8 cellular contexts compared by ENCODE assay signal in genomic region chr21:34886554-34887385, GRCh38.
DNase-seq lines count a peak whose midpoint lies in the region; ATAC-seq and TF ChIP-seq lines count a peak whose summit lies in the region.

No MANE protein-coding gene starts in this region.

- no peaks in the 10 kb centered on the region for H3K27me3 ChIP-seq in osteoblast (ENCODE audit: insufficient read depth, low read length)

- H3K27ac ChIP-seq in osteoblast (ENCODE audit: low read depth, low read length): peak overlapping the region; percentile 98

- H3K79me2 ChIP-seq in osteoblast (ENCODE audit: insufficient read depth, low read length): peaks cover 68% of the 10 kb centered on the region

- no peak overlapping the region for H2AFZ ChIP-seq in osteoblast (ENCODE audit: low read length)

- no peaks in the 10 kb centered on the region for H3K9me3 ChIP-seq in osteoblast (ENCODE audit: low read depth, low read length)

- no peak for ATAC-seq in HG03354 (IDR thresholded peaks at IDR 0.05; ENCODE audit: poor library complexity, severe bottlenecking, unreplicated experiment)

- peaks cover 9% of the 10 kb centered on the region for H3K36me3 ChIP-seq in osteoblast (ENCODE audit: insufficient read depth, low read length)

- DNase-seq in A172 (ENCODE audit: low spot score) (peak; percentile 59), HK-2 (ENCODE audit: unreplicated experiment) (peak; percentile 37), fibroblast of villous mesenchyme (ENCODE audit: low read depth) (peak; percentile 38), osteoblast (ENCODE audit: insufficient read length, low spot score, missing footprints) (peak; percentile 81), amygdala (lab: John Stamatoyannopoulos, UW) (no peak), DMS79 (lab: John Stamatoyannopoulos, UW) (no peak)
- peak; percentile 78 for DNase-seq in activated CD8-positive, alpha-beta memory T cell treated with anti-CD3 and anti-CD28 coated beads for 24 hours

- no peak for TF ChIP-seq CTCF in fibroblast of villous mesenchyme (IDR thresholded peaks at IDR 0.05; ENCODE audit: insufficient read depth, low read depth, low read length)
- no peak for TF ChIP-seq CTCF in osteoblast (IDR thresholded peaks at IDR 0.05; ENCODE audit: extremely low read depth, low read depth, low read length)

- H4K20me1 ChIP-seq in osteoblast (ENCODE audit: insufficient read depth, low read length): no peaks in the 10 kb centered on the region

- H3K4me1 ChIP-seq in osteoblast (ENCODE audit: insufficient read depth, low read length): peaks cover 18% of the 10 kb centered on the region

- H3K4me3 ChIP-seq in fibroblast of villous mesenchyme (ENCODE audit: low read depth, low read length) (peak overlapping the region; percentile 84), osteoblast (ENCODE audit: insufficient read depth, low read length) (peak overlapping the region; percentile 89)

- H3K4me2 ChIP-seq in osteoblast (ENCODE audit: insufficient read depth, low read length): peak overlapping the region; percentile 86

Comparison
In these comparisons a context has a peak if more than half of its experiments do, and no peak if none do; other contexts are left out.
1. DNase-seq: peak in A172 (single experiment), HK-2 (single experiment), activated CD8-positive, alpha-beta memory T cell treated with anti-CD3 and anti-CD28 coated beads for 24 hours (single experiment), fibroblast of villous mesenchyme (single experiment) and osteoblast (single experiment); none in amygdala (0 of 56) and DMS79 (single experiment).